7 cellular contexts compared by ENCODE assay signal in the genomic region with DNA sequence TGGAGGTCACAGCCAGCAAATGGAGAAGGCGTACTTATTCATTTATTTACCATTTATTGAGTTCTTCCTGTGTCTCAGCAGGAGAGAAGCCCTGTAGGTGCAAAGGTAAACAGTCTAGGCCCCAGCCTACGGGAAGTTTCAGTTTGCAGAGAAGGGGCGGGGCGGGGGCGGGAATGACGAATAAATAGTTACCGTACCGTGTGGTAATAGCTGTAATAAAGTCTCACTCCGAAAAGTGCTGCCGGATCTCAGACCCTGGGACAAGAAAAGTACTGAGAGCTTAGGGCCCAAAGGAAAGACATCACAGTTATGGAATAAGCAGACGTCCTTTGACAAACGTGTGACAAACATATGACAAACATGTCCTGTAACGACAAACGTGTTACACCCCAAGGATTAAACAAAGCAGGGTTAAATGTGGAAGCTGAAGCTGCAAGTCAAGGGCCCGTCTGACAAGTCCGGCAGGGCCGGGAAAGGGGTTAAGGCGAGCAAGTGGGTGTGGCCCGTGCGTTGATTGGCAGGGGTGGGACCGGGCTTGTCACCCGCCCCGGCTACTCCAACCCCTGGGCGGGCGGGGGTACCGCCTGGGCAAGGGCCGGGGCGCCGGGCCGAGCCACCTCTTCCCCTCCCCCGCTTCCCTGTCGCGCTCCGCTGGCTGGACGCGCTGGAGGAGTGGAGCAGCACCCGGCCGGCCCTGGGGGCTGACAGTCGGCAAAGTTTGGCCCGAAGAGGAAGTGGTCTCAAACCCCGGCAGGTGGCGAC. TPM values are rescaled to one million over a fixed set of nuclear protein-coding genes. Genes with fewer than 3 reads are reported as not detected.
DNase-seq lines count a peak whose midpoint lies in the region; ATAC-seq and FAIRE-seq lines count a peak whose summit lies in the region.

A gene with protein sequence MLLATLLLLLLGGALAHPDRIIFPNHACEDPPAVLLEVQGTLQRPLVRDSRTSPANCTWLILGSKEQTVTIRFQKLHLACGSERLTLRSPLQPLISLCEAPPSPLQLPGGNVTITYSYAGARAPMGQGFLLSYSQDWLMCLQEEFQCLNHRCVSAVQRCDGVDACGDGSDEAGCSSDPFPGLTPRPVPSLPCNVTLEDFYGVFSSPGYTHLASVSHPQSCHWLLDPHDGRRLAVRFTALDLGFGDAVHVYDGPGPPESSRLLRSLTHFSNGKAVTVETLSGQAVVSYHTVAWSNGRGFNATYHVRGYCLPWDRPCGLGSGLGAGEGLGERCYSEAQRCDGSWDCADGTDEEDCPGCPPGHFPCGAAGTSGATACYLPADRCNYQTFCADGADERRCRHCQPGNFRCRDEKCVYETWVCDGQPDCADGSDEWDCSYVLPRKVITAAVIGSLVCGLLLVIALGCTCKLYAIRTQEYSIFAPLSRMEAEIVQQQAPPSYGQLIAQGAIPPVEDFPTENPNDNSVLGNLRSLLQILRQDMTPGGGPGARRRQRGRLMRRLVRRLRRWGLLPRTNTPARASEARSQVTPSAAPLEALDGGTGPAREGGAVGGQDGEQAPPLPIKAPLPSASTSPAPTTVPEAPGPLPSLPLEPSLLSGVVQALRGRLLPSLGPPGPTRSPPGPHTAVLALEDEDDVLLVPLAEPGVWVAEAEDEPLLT (plus strand): TSS at position 541 of the 762 bp plus-strand sequence. CDS start 564 bp downstream, outside the sequence.

- FAIRE-seq in GM18507 (lab: Jason Lieb, UNC) = peak; percentile 68

- DNase-seq in GM18507 (ENCODE audit: extremely low spot score, insufficient read length, low read depth) (peak; percentile 59), NCI-H1694 (lab: John Stamatoyannopoulos, UW) (peak; percentile 31), T-helper 9 cell (peak; percentile 62), astrocyte of the hippocampus (ENCODE audit: low read depth, low spot score) (peak; percentile 93), hypothalamus (lab: John Stamatoyannopoulos, UW) (peak; percentile 33 to 95 (median 84)), sciatic nerve (ENCODE audit: low spot score) (peak; percentile 95)

- peak; percentile 64 for ATAC-seq in HG02884 (IDR thresholded peaks at IDR 0.05; ENCODE audit: unreplicated experiment)
- ATAC-seq in sciatic nerve = peak; percentile 97

- intact Hi-C loops in sciatic nerve (cut with DNase I) = no loop called here

RNA-seq across cellular contexts. Expression of the gene that starts here (rescaled TPM):
- 106 TPM for total RNA-seq in sciatic nerve

Comparison
In these comparisons a context has a peak if more than half of its experiments do, and no peak if none do; other contexts are left out.
1. Peak in every context shown above with its lines: DNase-seq and ATAC-seq.
2. DNase-seq: peak in every context shown above with its lines; median percentile 95 in sciatic nerve; 93 in astrocyte of the hippocampus; 84 in hypothalamus; 62 in T-helper 9 cell; 59 in GM18507; 31 in NCI-H1694.